Comparison of ENCODE assay signal across 17 cellular contexts in the genomic region with DNA sequence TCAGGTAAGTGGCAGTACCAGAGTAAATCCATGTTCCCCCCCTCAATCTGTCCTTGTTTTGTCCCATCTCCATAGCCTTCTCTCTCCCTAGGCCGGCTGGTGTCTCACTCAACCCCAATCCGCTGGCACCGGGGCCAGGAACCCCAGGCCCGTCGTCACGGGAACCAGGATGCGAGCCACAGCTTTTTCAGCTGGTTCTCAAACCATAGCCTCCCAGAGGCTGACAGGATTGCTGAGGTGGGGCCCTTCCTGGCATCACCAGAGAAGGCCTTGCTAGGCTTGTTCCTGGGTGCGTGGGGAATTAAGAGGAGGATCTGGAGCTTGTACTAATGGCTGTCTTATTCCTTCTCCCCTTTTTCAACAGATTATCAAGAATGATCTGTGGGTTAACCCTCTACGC. TPM values are rescaled to one million over a fixed set of nuclear protein-coding genes. Genes with fewer than 3 reads are reported as not detected.
DNase-seq lines count a peak whose midpoint lies in the region; ATAC-seq and TF ChIP-seq lines count a peak whose summit lies in the region.
"Had no signal": no experiment of that assay in that cellular context is flagged by ENCODE, and none has a peak within 500 bp of the region (broad histone marks: within the 10 kb centered on the region; RNA-seq: fewer than 3 reads in every experiment).

No MANE protein-coding gene starts in this region.

- H3K4me3 ChIP-seq in right atrium auricular region = peak overlapping the region in 1 of 2 donors; percentile 71
- no peak overlapping the region for H3K4me3 ChIP-seq in heart right ventricle
- peak overlapping the region in 2 of 3 donors; percentile 73 to 85 for H3K4me3 ChIP-seq in breast epithelium
- peak overlapping the region in 1 of 2 donors; percentile 71 for H3K4me3 ChIP-seq in vagina

- H3K27me3 ChIP-seq in right atrium auricular region = no peaks in the 10 kb centered on the region
- H3K27me3 ChIP-seq in heart right ventricle = peaks cover 0 to 12% (median 0%) of the 10 kb centered on the region in 7 donors
- peaks cover 0 to 43% of the 10 kb centered on the region in 2 donors for H3K27me3 ChIP-seq in breast epithelium
- H3K27me3 ChIP-seq in vagina = no peaks in the 10 kb centered on the region

- WGBS in heart right ventricle, 2 donors = 89 to 91% methylated on average over 9 of the region's 9 CpGs

- H3K36me3 ChIP-seq in right atrium auricular region (peaks cover 14% of the 10 kb centered on the region), heart right ventricle (peaks cover 0 to 29% (median 0%) of the 10 kb centered on the region in 9 donors), breast epithelium (no peaks in the 10 kb centered on the region), vagina (peaks cover 0 to 8% of the 10 kb centered on the region in 2 donors)

- intact Hi-C loops in heart right ventricle (cut with DNase I) = no loop called here
- intact Hi-C loops in breast epithelium (cut with DNase I; ENCODE audit: low total_unique reads) = no loop called here
- intact Hi-C loops in vagina (cut with DNase I) = no loop called here
- intact Hi-C loops in left colon (cut with DNase I, micrococcal nuclease) = no loop called here

- peaks cover 12% of the 10 kb centered on the region for H3K36me3 Mint-ChIP-seq in neural crest cell (ENCODE audit: low read depth)

- H3K4me1 Mint-ChIP-seq in neural crest cell = peaks cover 60% of the 10 kb centered on the region

- H3K27ac Mint-ChIP-seq in neural crest cell (ENCODE audit: unreplicated experiment) = no peak overlapping the region

- TF ChIP-seq POLR2A in breast epithelium (IDR thresholded peaks at IDR 0.05) (no peak), vagina (IDR thresholded peaks at IDR 0.05) (no peak)

- ATAC-seq in heart right ventricle = no peak
- ATAC-seq in left colon = no peak
- no peak for ATAC-seq in HG02973 (IDR thresholded peaks at IDR 0.05; ENCODE audit: unreplicated experiment)
- ATAC-seq: right cardiac atrium had no signal

- H3K9me3 ChIP-seq in right atrium auricular region (no peaks in the 10 kb centered on the region), heart right ventricle (no peaks in the 10 kb centered on the region), breast epithelium (no peaks in the 10 kb centered on the region), vagina (no peaks in the 10 kb centered on the region)

- DNase-seq in right atrium auricular region (ENCODE audit: low spot score) (no peak), heart right ventricle (no peak), breast epithelium (ENCODE audit: low spot score in 2 of 2) (no peak), neural crest cell (ENCODE audit: low read depth, low spot score) (no peak), vagina (ENCODE audit: extremely low spot score in 2 of 2) (no peak), NCI-H524 (lab: John Stamatoyannopoulos, UW) (no peak), left colon (no peak)
- DNase-seq: activated CD8-positive, alpha-beta memory T cell treated with anti-CD3 and anti-CD28 coated beads for 24 hours; activated gamma-delta T cell; dermis blood vessel endothelial cell; glutamatergic neuron; MM.1S; NCI-H446; right cardiac atrium; SW 1271 had no signal

- H3K27ac ChIP-seq in right atrium auricular region (peak overlapping the region; percentile 84 to 89), heart right ventricle (no peak overlapping the region), breast epithelium (peak overlapping the region in 1 of 2 donors; percentile 49), vagina (peak overlapping the region; percentile 94)
- H3K27ac ChIP-seq: VCaP had no signal

- H3K4me1 ChIP-seq in right atrium auricular region (peaks cover 0 to 25% of the 10 kb centered on the region in 2 donors), heart right ventricle (peaks cover 0 to 25% (median 6%) of the 10 kb centered on the region in 9 donors), breast epithelium (no peaks in the 10 kb centered on the region), vagina (peaks cover 34% of the 10 kb centered on the region)

- no peak for TF ChIP-seq CTCF in right atrium auricular region (IDR thresholded peaks at IDR 0.05)
- no peak for TF ChIP-seq CTCF in heart right ventricle (IDR thresholded peaks at IDR 0.05)
- TF ChIP-seq CTCF in breast epithelium (IDR thresholded peaks at IDR 0.05) = no peak
- TF ChIP-seq CTCF in neural crest cell (conservative IDR thresholded peaks at IDR 0.05) = no peak
- no peak for TF ChIP-seq CTCF in vagina (IDR thresholded peaks at IDR 0.05)

- peaks cover 3% of the 10 kb centered on the region for H3K9me3 Mint-ChIP-seq in neural crest cell

- no peaks in the 10 kb centered on the region for H3K27me3 Mint-ChIP-seq in neural crest cell (ENCODE audit: low read depth)

- H3K4me3 Mint-ChIP-seq in neural crest cell = peak overlapping the region; percentile 88

RNA-seq across cellular contexts. Expression of a gene that starts 2.7 kb away (rescaled TPM):
- total RNA-seq in right atrium auricular region (10 to 100 TPM; 39.9 to 44.0 TPM), heart right ventricle (10 to 100 TPM; 17.2 to 48.8 (median 25.5) TPM), breast epithelium (10 to 100 TPM; 63.4 to 82.7 (median 76.4) TPM), neural crest cell (17.6 and 17.9 TPM in 2 replicates), vagina (85.9 TPM), left colon (1 to 10 TPM; 6.1 to 9.2 TPM)
- 100 to 1,000 TPM in 1 of 2 donors, 10 to 100 TPM in 1; 54.4 to 136 TPM for polyA plus RNA-seq in heart right ventricle

RNA-seq across cellular contexts. Expression of a gene that starts 9.1 kb away (rescaled TPM):
- total RNA-seq in right atrium auricular region (1 to 10 TPM; 3.3 to 6.0 TPM), heart right ventricle (10 to 100 TPM in 2 of 10 donors, 1 to 10 TPM in 8; 2.7 to 11.5 (median 7.0) TPM), breast epithelium (10 to 100 TPM; 16.8 to 30.7 (median 29.8) TPM), neural crest cell (10.1 and 11.6 TPM in 2 replicates), vagina (35.8 TPM), left colon (10 to 100 TPM in 1 of 2 donors, 1 to 10 TPM in 1; 8.9 to 12.2 TPM)
- polyA plus RNA-seq in heart right ventricle = 10 to 100 TPM in 1 of 2 donors, 1 to 10 TPM in 1; 2.1 to 12.6 TPM

RNA-seq across cellular contexts. Expression of a gene that starts 36.3 kb away (rescaled TPM):
- total RNA-seq in right atrium auricular region (1 to 10 TPM in 1 of 2 donors, under 1 TPM in 1; 0.93 to 2.4 TPM), heart right ventricle (1 to 10 TPM in 3 of 10 donors, under 1 TPM in 7; 0.54 to 2.5 (median 0.73) TPM), breast epithelium (1 to 10 TPM in 2 of 3 donors, under 1 TPM in 1; 0.96 to 2.3 (median 1.6) TPM), neural crest cell (11.8 and 13.0 TPM in 2 replicates), vagina (2.2 TPM), left colon (under 1 TPM; 0.55 to 0.67 TPM)
- polyA plus RNA-seq in heart right ventricle = under 1 TPM; 0.70 to 0.95 TPM

Comparison
In these comparisons a context has a peak if more than half of its experiments do, and no peak if none do; other contexts are left out.
1. H3K27ac ChIP-seq: peak in right atrium auricular region (2 of 2) and vagina (single experiment); none in heart right ventricle (0 of 10).
2. H3K4me3 ChIP-seq: peak in breast epithelium (2 of 3); none in heart right ventricle (0 of 10).